36 cellular contexts compared by ENCODE assay signal in the genomic region with DNA sequence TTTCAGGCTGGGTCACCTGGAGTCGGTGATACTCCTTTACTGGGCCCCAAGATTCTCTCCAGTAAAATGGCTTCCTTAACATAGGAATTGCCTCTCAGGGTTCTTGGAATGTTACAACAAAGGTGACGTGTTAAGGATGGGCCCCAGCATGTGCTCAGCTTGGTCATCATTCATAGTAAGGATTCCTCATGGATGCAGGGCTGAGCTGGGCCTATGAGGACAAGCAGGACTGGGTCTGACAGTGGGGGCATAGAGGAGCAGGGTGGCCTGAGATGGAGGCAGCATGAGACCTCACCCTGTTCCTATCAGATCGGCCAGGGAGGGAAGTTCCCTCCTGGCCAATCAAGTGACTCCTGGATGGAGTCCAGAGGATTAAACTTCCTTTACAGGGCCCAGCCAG. TPM values are rescaled to one million over a fixed set of nuclear protein-coding genes. Genes with fewer than 3 reads are reported as not detected.
"Had no signal": no experiment of that assay in that cellular context is flagged by ENCODE, and none has a peak within 500 bp of the region (broad histone marks: within the 10 kb centered on the region; RNA-seq: fewer than 3 reads in every experiment).

No MANE protein-coding gene starts in this region.

- H3K4me3 Mint-ChIP-seq: central memory CD8-positive, alpha-beta T cell; dendritic cell treated with granulocyte-macrophage colony-stimulating factor and Interleukin-4, amounts not matched to agents 40 ng/mL and 50 ng/mL, for 4 days; endodermal cell; naive thymus-derived CD4-positive, alpha-beta T cell; nephron; stimulated activated memory B cell treated with anti-CD40 and anti-IgM and Interleukin-4, amounts not matched to agents 10 μg/mL and 1 μg/mL and 100 μg/mL, for 72 hours; type B pancreatic cell had no signal

- H3K4me1 Mint-ChIP-seq: central memory CD8-positive, alpha-beta T cell; endodermal cell; naive thymus-derived CD4-positive, alpha-beta T cell; nephron; stimulated activated memory B cell treated with anti-CD40 and anti-IgM and Interleukin-4, amounts not matched to agents 10 μg/mL and 1 μg/mL and 100 μg/mL, for 72 hours had no signal

- ATAC-seq: gastroesophageal sphincter; left cardiac atrium; left lung; naive thymus-derived CD4-positive, alpha-beta T cell; stimulated activated memory B cell treated with anti-CD40 and anti-IgM and Interleukin-4, amounts not matched to agents 10 μg/mL and 1 μg/mL and 100 μg/mL, for 72 hours had no signal

- H3K4me3 ChIP-seq: colonic mucosa, gastroesophageal sphincter, heart left ventricle, hepatocyte, left lung, prostate gland, right atrium auricular region, stomach, thyroid gland, uterus had no signal

- H3K27me3 ChIP-seq: colonic mucosa, gastroesophageal sphincter, heart left ventricle, hepatocyte, left lung, right atrium auricular region, stomach, thyroid gland, uterus had no signal

- H3K4me2 ChIP-seq: hepatocyte had no signal

- H3K27ac Mint-ChIP-seq: dendritic cell treated with granulocyte-macrophage colony-stimulating factor and Interleukin-4, amounts not matched to agents 40 ng/mL and 50 ng/mL, for 4 days; endodermal cell; naive thymus-derived CD4-positive, alpha-beta T cell; nephron; stimulated activated memory B cell treated with anti-CD40 and anti-IgM and Interleukin-4, amounts not matched to agents 10 μg/mL and 1 μg/mL and 100 μg/mL, for 72 hours; type B pancreatic cell had no signal

- H3K4me1 ChIP-seq: colonic mucosa, gastroesophageal sphincter, heart left ventricle, left lung, prostate gland, right atrium auricular region, stomach, thyroid gland, uterus had no signal

- DNase-seq: colonic mucosa; effector CD8-positive, alpha-beta T cell; endodermal cell; foreskin fibroblast; heart left ventricle; left cardiac atrium; left lung; mesenchymal stem cell; midbrain; naive thymus-derived CD4-positive, alpha-beta T cell; nucleus accumbens; stimulated activated CD4-positive, alpha-beta T cell treated with anti-CD3 and anti-CD28 coated beads, Interleukin-2, amount 100 ng/mL, for 24 hours; stimulated activated CD4-positive, alpha-beta T cell treated with anti-CD3 and anti-CD28 coated beads, Interleukin-4, amount 100 ng/mL, for 24 hours; stomach; thyroid gland; uterus had no signal

- H3K27ac ChIP-seq: colonic mucosa, gastroesophageal sphincter, heart left ventricle, hepatocyte, left lung, prostate gland, right atrium auricular region, stomach, thyroid gland, uterus had no signal

- H3K79me2 ChIP-seq: hepatocyte had no signal

- FAIRE-seq: islet of Langerhans had no signal

- H3K36me3 ChIP-seq: colonic mucosa, gastroesophageal sphincter, heart left ventricle, left lung, prostate gland, right atrium auricular region, stomach, thyroid gland, uterus had no signal

- H3K36me3 Mint-ChIP-seq: naive thymus-derived CD4-positive, alpha-beta T cell; stimulated activated memory B cell treated with anti-CD40 and anti-IgM and Interleukin-4, amounts not matched to agents 10 μg/mL and 1 μg/mL and 100 μg/mL, for 72 hours; type B pancreatic cell had no signal

- H3K27me3 Mint-ChIP-seq: central memory CD8-positive, alpha-beta T cell; dendritic cell treated with granulocyte-macrophage colony-stimulating factor and Interleukin-4, amounts not matched to agents 40 ng/mL and 50 ng/mL, for 4 days; stimulated activated memory B cell treated with anti-CD40 and anti-IgM and Interleukin-4, amounts not matched to agents 10 μg/mL and 1 μg/mL and 100 μg/mL, for 72 hours; type B pancreatic cell had no signal

- H2AFZ ChIP-seq: hepatocyte had no signal

- H3K9me3 Mint-ChIP-seq: dendritic cell treated with granulocyte-macrophage colony-stimulating factor and Interleukin-4, amounts not matched to agents 40 ng/mL and 50 ng/mL, for 4 days; endodermal cell; nephron; stimulated activated memory B cell treated with anti-CD40 and anti-IgM and Interleukin-4, amounts not matched to agents 10 μg/mL and 1 μg/mL and 100 μg/mL, for 72 hours; type B pancreatic cell had no signal

RNA-seq across cellular contexts. Expression of a gene that starts 12.8 kb away (rescaled TPM):
- total RNA-seq: chondrocyte; endodermal cell; gastroesophageal sphincter; heart left ventricle; kidney epithelial cell; left cardiac atrium; left lung; lower leg skin; lung microvascular endothelial cell; naive thymus-derived CD4-positive, alpha-beta T cell; osteocyte; prostate gland; right atrium auricular region; sciatic nerve; skeletal muscle tissue; subcutaneous adipose tissue; temporal lobe; thyroid gland; uterus had no signal
- polyA plus RNA-seq: esophagus; heart left ventricle; naive thymus-derived CD4-positive, alpha-beta T cell; stomach had no signal
